Comparison of ENCODE assay signal across 24 cellular contexts in genomic region chr6:10071631-10072220, GRCh38.
"Had no signal": no experiment of that assay in that cellular context is flagged by ENCODE, and none has a peak within 500 bp of the region (broad histone marks: within the 10 kb centered on the region; RNA-seq: fewer than 3 reads in every experiment).

No MANE protein-coding gene starts in this region.

- DNase-seq: natural killer cell; occipital lobe; pancreas; posterior cingulate gyrus; psoas muscle; right cardiac atrium; right lobe of liver; sigmoid colon; small intestine; stimulated activated CD4-positive, alpha-beta T cell treated with anti-CD3 and anti-CD28 coated beads, Interleukin-15, amount 100 ng/mL, for 24 hours; stimulated activated CD4-positive, alpha-beta T cell treated with anti-CD3 and anti-CD28 coated beads, Interleukin-2, amount 100 ng/mL, for 24 hours; stimulated activated CD4-positive, alpha-beta T cell treated with anti-CD3 and anti-CD28 coated beads, Interleukin-2, amount 100 ng/mL, for 48 hours; stimulated activated CD4-positive, alpha-beta T cell treated with anti-CD3 and anti-CD28 coated beads, Interleukin-4, amount 100 ng/mL, for 24 hours; stimulated activated naive B cell treated with anti-CD40 and anti-IgM and Interleukin-4, amounts not matched to agents 10 μg/mL and 1 μg/mL and 100 μg/mL, for 72 hours; stimulated activated naive CD4-positive, alpha-beta T cell treated with Interleukin-2 at 50 U/mL for 16 hours; stomach; thyroid gland; trophoblast cell; upper lobe of left lung had no signal

- ATAC-seq: natural killer cell; pancreas; psoas muscle; right cardiac atrium; right lobe of liver; stimulated activated effector memory CD8-positive, alpha-beta T cell treated with anti-CD3 and anti-CD28 coated beads, Interleukin-12 subunit alpha, Interleukin-12 subunit beta, amount 100 ng/mL, for 72 hours; stimulated activated naive B cell treated with anti-CD40 and anti-IgM and Interleukin-4, amounts not matched to agents 10 μg/mL and 1 μg/mL and 100 μg/mL, for 72 hours had no signal

- H3K27ac Mint-ChIP-seq: natural killer cell; nephron; neural progenitor cell; progenitor cell of endocrine pancreas; stimulated activated effector memory CD8-positive, alpha-beta T cell treated with anti-CD3 and anti-CD28 coated beads, Interleukin-12 subunit alpha, Interleukin-12 subunit beta, amount 100 ng/mL, for 72 hours; stimulated activated naive B cell treated with anti-CD40 and anti-IgM and Interleukin-4, amounts not matched to agents 10 μg/mL and 1 μg/mL and 100 μg/mL, for 72 hours; stimulated activated naive CD8-positive, alpha-beta T cell treated with anti-CD3 and anti-CD28 coated beads, Interleukin-15, Interleukin-2, amounts not matched to agents 100 ng/mL and 50 ng/mL, for 24 hours had no signal

- H3K9me3 Mint-ChIP-seq: stimulated activated effector memory CD8-positive, alpha-beta T cell treated with anti-CD3 and anti-CD28 coated beads, Interleukin-12 subunit alpha, Interleukin-12 subunit beta, amount 100 ng/mL, for 72 hours had no signal

- H3K27me3 Mint-ChIP-seq: progenitor cell of endocrine pancreas; stimulated activated naive B cell treated with anti-CD40 and anti-IgM and Interleukin-4, amounts not matched to agents 10 μg/mL and 1 μg/mL and 100 μg/mL, for 72 hours; stimulated activated naive CD8-positive, alpha-beta T cell treated with anti-CD3 and anti-CD28 coated beads, Interleukin-15, Interleukin-2, amounts not matched to agents 100 ng/mL and 50 ng/mL, for 24 hours had no signal

- H3K4me3 Mint-ChIP-seq: natural killer cell; nephron; neural progenitor cell; stimulated activated effector memory CD8-positive, alpha-beta T cell treated with anti-CD3 and anti-CD28 coated beads, Interleukin-12 subunit alpha, Interleukin-12 subunit beta, amount 100 ng/mL, for 72 hours; stimulated activated naive B cell treated with anti-CD40 and anti-IgM and Interleukin-4, amounts not matched to agents 10 μg/mL and 1 μg/mL and 100 μg/mL, for 72 hours; stimulated activated naive CD8-positive, alpha-beta T cell treated with anti-CD3 and anti-CD28 coated beads, Interleukin-15, Interleukin-2, amounts not matched to agents 100 ng/mL and 50 ng/mL, for 24 hours had no signal

- H3K4me1 Mint-ChIP-seq: natural killer cell; nephron; neural progenitor cell; stimulated activated effector memory CD8-positive, alpha-beta T cell treated with anti-CD3 and anti-CD28 coated beads, Interleukin-12 subunit alpha, Interleukin-12 subunit beta, amount 100 ng/mL, for 72 hours; stimulated activated naive B cell treated with anti-CD40 and anti-IgM and Interleukin-4, amounts not matched to agents 10 μg/mL and 1 μg/mL and 100 μg/mL, for 72 hours had no signal

- H3K36me3 Mint-ChIP-seq: natural killer cell; neural progenitor cell; stimulated activated effector memory CD8-positive, alpha-beta T cell treated with anti-CD3 and anti-CD28 coated beads, Interleukin-12 subunit alpha, Interleukin-12 subunit beta, amount 100 ng/mL, for 72 hours; stimulated activated naive B cell treated with anti-CD40 and anti-IgM and Interleukin-4, amounts not matched to agents 10 μg/mL and 1 μg/mL and 100 μg/mL, for 72 hours had no signal
